Comparison of ENCODE assay signal across 13 cellular contexts in the genomic region with DNA sequence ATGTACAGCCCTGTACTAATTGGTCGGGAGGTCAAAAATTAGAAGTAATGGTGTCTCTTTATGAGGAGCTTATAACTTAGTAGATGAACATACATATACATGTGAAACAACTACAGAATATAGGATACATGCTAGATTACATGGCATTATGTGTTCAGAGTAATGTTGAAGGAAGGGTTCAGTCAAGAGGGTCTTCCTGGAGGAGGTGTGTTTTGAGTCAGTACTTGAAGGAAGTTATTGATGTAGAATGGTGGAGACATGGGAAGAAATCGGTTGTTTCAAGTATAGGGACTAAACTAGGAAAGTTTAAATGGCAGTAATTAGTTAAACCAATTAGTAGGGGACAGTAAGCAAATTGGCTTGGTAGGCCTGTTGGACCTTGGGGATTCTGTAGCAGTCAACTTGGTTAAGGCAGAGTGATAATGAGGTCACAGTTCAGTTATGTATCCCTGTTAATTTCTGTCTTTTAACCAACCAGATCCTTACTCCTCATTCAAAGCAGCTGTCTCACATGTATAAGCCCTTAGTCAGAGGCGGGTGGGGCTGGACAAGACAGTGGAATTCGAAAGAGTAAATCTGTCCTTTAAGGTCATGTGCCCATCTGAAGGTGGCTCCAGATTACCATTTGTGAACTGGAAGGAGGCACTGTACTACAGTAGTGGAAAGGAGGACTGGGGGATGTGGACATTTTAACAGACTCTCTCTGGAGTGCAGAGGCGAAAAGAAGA. TPM values are rescaled to one million over a fixed set of nuclear protein-coding genes. Genes with fewer than 3 reads are reported as not detected.
DNase-seq lines count a peak whose midpoint lies in the region; ATAC-seq and TF ChIP-seq lines count a peak whose summit lies in the region.
"Had no signal": no experiment of that assay in that cellular context is flagged by ENCODE, and none has a peak within 500 bp of the region (broad histone marks: within the 10 kb centered on the region; RNA-seq: fewer than 3 reads in every experiment).

No MANE protein-coding gene starts in this region.

- in situ Hi-C loops in transverse colon (cut with MboI; ENCODE audit: low pct_ligation_motif_present in 1 of 4, low pct_unique_long_range_greater_than_20kb in 1 of 4, low sequenced_read_pairs in 3 of 4): no loop called here

- peak overlapping the region; percentile 68 for H3K27ac ChIP-seq in foreskin keratinocyte
- H3K27ac ChIP-seq in transverse colon: no peak overlapping the region

- no peak for TF ChIP-seq POLR2A in transverse colon (IDR thresholded peaks at IDR 0.05)

- DNase-seq in HK-2 (ENCODE audit: unreplicated experiment): peak; percentile 71
- DNase-seq in SW480 (ENCODE audit: low spot score): peak; percentile 87
- DNase-seq in foreskin keratinocyte: peak; percentile 91 to 94
- DNase-seq in transverse colon: peak; percentile 38
- no peak for DNase-seq in activated CD4-positive, alpha-beta T cell treated with anti-CD3 and anti-CD28 coated beads, Interleukin-2, amount 50 U/mL, for 1 hour
- no peak for DNase-seq in cerebellar nuclear complex (lab: John Stamatoyannopoulos, UW)
- no peak for DNase-seq in hypothalamus (lab: John Stamatoyannopoulos, UW)
- no peak for DNase-seq in epidermal melanocyte (ENCODE audit: insufficient read length, low spot score)
- DNase-seq: activated CD8-positive, alpha-beta memory T cell treated with anti-CD3 and anti-CD28 coated beads, Interleukin-2, amount 10 ng/mL, durations not matched to agents 7 days and 5 days; caudate nucleus; hippocampal formation; naive B cell; stimulated activated CD4-positive, alpha-beta T cell treated with anti-CD3 and anti-CD28 coated beads, Interleukin-2, amount 100 ng/mL, for 48 hours had no signal

- intact Hi-C loops in transverse colon (cut with DNase I; ENCODE audit: low total_unique reads): no loop called here

- no peak for TF ChIP-seq EP300 in transverse colon (IDR thresholded peaks at IDR 0.05; ENCODE audit: low read depth)

- H3K27me3 ChIP-seq in foreskin keratinocyte: no peaks in the 10 kb centered on the region
- no peaks in the 10 kb centered on the region for H3K27me3 ChIP-seq in transverse colon

- no peaks in the 10 kb centered on the region for H3K36me3 ChIP-seq in transverse colon

- H3K9me3 ChIP-seq in transverse colon: no peaks in the 10 kb centered on the region

- WGBS in transverse colon (ENCODE audit: low coverage in 1 of 2), 2 donors: 76 to 84% methylated on average over 4 to 5 of the region's 5 CpGs

- H3K4me1 ChIP-seq in foreskin keratinocyte (peaks cover 25% of the 10 kb centered on the region), transverse colon (peaks cover 17 to 26% (median 23%) of the 10 kb centered on the region in 4 donors)

- H3K4me3 ChIP-seq in transverse colon: no peak overlapping the region

- TF ChIP-seq CTCF in foreskin keratinocyte (conservative IDR thresholded peaks at IDR 0.05): peak; percentile 13
- TF ChIP-seq CTCF in transverse colon (IDR thresholded peaks at IDR 0.05): no peak

- ATAC-seq in foreskin keratinocyte: peak; percentile 67
- ATAC-seq: activated CD8-positive, alpha-beta memory T cell treated with anti-CD3 and anti-CD28 coated beads, Interleukin-2, amount 10 ng/mL, durations not matched to agents 7 days and 5 days had no signal

RNA-seq across cellular contexts. Expression of a gene that starts 3.5 kb away (rescaled TPM):
- total RNA-seq in foreskin keratinocyte: 24.5 and 30.7 TPM in 2 replicates
- 9.6 and 11.4 TPM in 2 replicates for polyA plus RNA-seq in foreskin keratinocyte
- 100 to 1,000 TPM in 1 of 4 donors, 10 to 100 TPM in 3; 28.4 to 120 (median 40.0) TPM for total RNA-seq in transverse colon

RNA-seq across cellular contexts. Expression of a gene that starts 5.1 kb away (rescaled TPM):
- 6.6 and 8.3 TPM in 2 replicates for total RNA-seq in foreskin keratinocyte
- polyA plus RNA-seq in foreskin keratinocyte: 6.1 and 7.6 TPM in 2 replicates
- 10 to 100 TPM in 3 of 4 donors, 1 to 10 TPM in 1; 6.7 to 51.5 (median 27.9) TPM for total RNA-seq in transverse colon

RNA-seq across cellular contexts. Expression of a gene that starts 31.8 kb away (rescaled TPM):
- total RNA-seq in foreskin keratinocyte: 0.20 and 0.21 TPM in 2 replicates
- polyA plus RNA-seq in foreskin keratinocyte: 0.10 TPM in 1 of 2 replicates, not detected in the other
- total RNA-seq in transverse colon: 100 to 1,000 TPM; 225 to 325 (median 283) TPM

RNA-seq across cellular contexts. Expression of a gene that starts 37.5 kb away (rescaled TPM):
- 45.8 and 47.1 TPM in 2 replicates for total RNA-seq in foreskin keratinocyte
- 58.2 and 62.8 TPM in 2 replicates for polyA plus RNA-seq in foreskin keratinocyte
- 10 to 100 TPM in 3 of 4 donors, 1 to 10 TPM in 1; 4.9 to 26.8 (median 15.5) TPM for total RNA-seq in transverse colon

RNA-seq across cellular contexts. Expression of a gene that starts 38.5 kb away (rescaled TPM):
- total RNA-seq in foreskin keratinocyte (150 TPM in 2 replicates), transverse colon (100 to 1,000 TPM in 3 of 4 donors, 10 to 100 TPM in 1; 92.4 to 297 (median 213) TPM)
- 85.2 and 101 TPM in 2 replicates for polyA plus RNA-seq in foreskin keratinocyte

Comparison
In these comparisons a context has a peak if more than half of its experiments do, and no peak if none do; other contexts are left out.
1. DNase-seq: peak in HK-2 (single experiment), SW480 (single experiment), foreskin keratinocyte (2 of 2) and transverse colon (single experiment); none in activated CD4-positive, alpha-beta T cell treated with anti-CD3 and anti-CD28 coated beads, Interleukin-2, amount 50 U/mL, for 1 hour (single experiment), cerebellar nuclear complex (0 of 2), hypothalamus (0 of 51) and epidermal melanocyte (single experiment).
2. RNA of a gene that starts 31.8 kb away (total RNA-seq): 225 to 325 TPM in transverse colon; 0.20 to 0.21 TPM in foreskin keratinocyte; every median in the first group is over 100 times any median in the second.